In the genomic region with DNA sequence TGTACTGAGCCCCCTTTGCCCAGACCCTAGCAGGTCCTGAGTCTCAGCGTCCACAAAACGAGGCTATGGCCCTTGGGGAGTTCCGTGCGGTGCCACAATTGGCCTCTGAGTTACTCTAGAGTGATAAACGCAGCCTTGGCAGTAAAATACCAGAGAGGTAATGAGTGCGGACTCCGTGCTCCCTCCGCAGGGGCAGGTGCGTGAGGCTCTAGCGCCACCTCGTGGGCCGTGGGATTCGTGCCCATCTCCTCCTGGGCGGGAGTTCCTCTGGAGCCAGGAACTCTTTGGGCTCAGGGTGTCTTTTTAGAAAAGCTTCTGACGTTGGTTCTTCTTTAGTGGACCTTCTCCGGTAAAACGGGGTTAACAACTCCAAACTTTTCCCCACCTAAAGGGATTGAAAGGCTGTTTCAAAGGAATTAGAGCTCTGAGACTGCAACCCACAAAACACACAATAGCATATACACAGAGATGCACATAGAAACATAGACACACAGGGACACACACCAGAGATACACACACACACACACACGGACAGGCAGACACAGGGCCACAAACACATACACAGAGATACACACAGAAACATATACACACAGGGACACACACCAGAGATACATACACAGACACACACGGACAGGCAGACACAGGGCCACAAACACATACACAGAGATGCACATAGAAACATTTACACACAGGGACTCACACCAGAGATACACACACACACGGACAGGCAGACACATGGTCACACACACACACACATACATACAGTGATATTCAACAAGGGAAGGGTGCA, we compare ENCODE assay signal across 8 cellular contexts.
DNase-seq lines count a peak whose midpoint lies in the region; TF ChIP-seq lines count a peak whose summit lies in the region.

No MANE protein-coding gene starts in this region.

- H3K36me3 Mint-ChIP-seq in activated T-helper 1 cell treated with anti-CD3 and anti-CD28 coated beads, Interleukin-12 subunit alpha, Interleukin-12 subunit beta, Interleukin-2, Interleukin-4 antibody, amounts not matched to agents 30 ng/mL and 10 ng/mL and 1 ng/mL, durations not matched to agents 14 hours and 24 hours and 36 hours (ENCODE audit: low read depth), result no peaks in the 10 kb centered on the region

- DNase-seq in activated gamma-delta T cell treated with Interleukin-2 at 50 U/mL for 16 hours (peak; percentile 55), activated gamma-delta T cell (lab: John Stamatoyannopoulos, UW) (no peak), RKO (ENCODE audit: low spot score) (peak; percentile 55), fibroblast of the conjunctiva (ENCODE audit: low read depth) (peak; percentile 35), testis (peak; percentile 89)
- peak; percentile 48 for DNase-seq in activated T-helper 1 cell treated with anti-CD3 and anti-CD28 coated beads, Interleukin-12 subunit alpha, Interleukin-12 subunit beta, Interleukin-2, Interleukin-4 antibody, amounts not matched to agents 30 ng/mL and 10 ng/mL and 1 ng/mL, durations not matched to agents 14 hours and 24 hours and 36 hours (ENCODE audit: low spot score)

- TF ChIP-seq POLR2A in testis (IDR thresholded peaks at IDR 0.05), result no peak

- H3K4me3 ChIP-seq in neutrophil (ENCODE audit: low read depth in 1 of 2, low read length in 1 of 2) (no peak overlapping the region), testis (no peak overlapping the region)

- H3K36me3 ChIP-seq in KOPT-K1 (ENCODE audit: insufficient read depth, low read length) (no peaks in the 10 kb centered on the region), neutrophil (no peaks in the 10 kb centered on the region), testis (ENCODE audit: low read depth, missing control alignments) (no peaks in the 10 kb centered on the region)

- H3K4me1 ChIP-seq in neutrophil (ENCODE audit: control insufficient read depth in 1 of 2, insufficient read depth in 1 of 2, low read depth in 1 of 2, low read length in 1 of 2) (peaks cover 29 to 32% of the 10 kb centered on the region in 2 experiments), testis (peaks cover 3% of the 10 kb centered on the region)

- no peak overlapping the region for H3K4me3 Mint-ChIP-seq in activated T-helper 1 cell treated with anti-CD3 and anti-CD28 coated beads, Interleukin-12 subunit alpha, Interleukin-12 subunit beta, Interleukin-2, Interleukin-4 antibody, amounts not matched to agents 30 ng/mL and 10 ng/mL and 1 ng/mL, durations not matched to agents 14 hours and 24 hours and 36 hours

- H3K9me3 ChIP-seq in KOPT-K1 (ENCODE audit: insufficient read depth, low read length, poor library complexity, severe bottlenecking) (no peaks in the 10 kb centered on the region), neutrophil (no peaks in the 10 kb centered on the region), testis (no peaks in the 10 kb centered on the region)

- no peak overlapping the region for H3K27ac Mint-ChIP-seq in activated T-helper 1 cell treated with anti-CD3 and anti-CD28 coated beads, Interleukin-12 subunit alpha, Interleukin-12 subunit beta, Interleukin-2, Interleukin-4 antibody, amounts not matched to agents 30 ng/mL and 10 ng/mL and 1 ng/mL, durations not matched to agents 14 hours and 24 hours and 36 hours

- no peaks in the 10 kb centered on the region for H3K9me3 Mint-ChIP-seq in activated T-helper 1 cell treated with anti-CD3 and anti-CD28 coated beads, Interleukin-12 subunit alpha, Interleukin-12 subunit beta, Interleukin-2, Interleukin-4 antibody, amounts not matched to agents 30 ng/mL and 10 ng/mL and 1 ng/mL, durations not matched to agents 14 hours and 24 hours and 36 hours

- H3K27me3 ChIP-seq in neutrophil (no peaks in the 10 kb centered on the region), testis (no peaks in the 10 kb centered on the region)

- 9 to 10% methylated on average over 14 to 20 of the region's 20 CpGs for WGBS in testis, 2 donors

- H3K4me1 Mint-ChIP-seq in activated T-helper 1 cell treated with anti-CD3 and anti-CD28 coated beads, Interleukin-12 subunit alpha, Interleukin-12 subunit beta, Interleukin-2, Interleukin-4 antibody, amounts not matched to agents 30 ng/mL and 10 ng/mL and 1 ng/mL, durations not matched to agents 14 hours and 24 hours and 36 hours (ENCODE audit: low read depth), result peaks cover 9% of the 10 kb centered on the region

- H3K27ac ChIP-seq in KOPT-K1 (ENCODE audit: low read depth, low read length, poor library complexity, severe bottlenecking) (peak overlapping the region; percentile 39), neutrophil (no peak overlapping the region), testis (no peak overlapping the region)

- peaks cover 10% of the 10 kb centered on the region for H3K27me3 Mint-ChIP-seq in activated T-helper 1 cell treated with anti-CD3 and anti-CD28 coated beads, Interleukin-12 subunit alpha, Interleukin-12 subunit beta, Interleukin-2, Interleukin-4 antibody, amounts not matched to agents 30 ng/mL and 10 ng/mL and 1 ng/mL, durations not matched to agents 14 hours and 24 hours and 36 hours (ENCODE audit: insufficient read depth)

- TF ChIP-seq CTCF in neutrophil (IDR thresholded peaks at IDR 0.05) (peak; percentile 89), testis (IDR thresholded peaks at IDR 0.05) (peak; percentile 87 to 96 (median 89))

- intact Hi-C loops in activated T-helper 1 cell treated with anti-CD3 and anti-CD28 coated beads, Interleukin-12 subunit alpha, Interleukin-12 subunit beta, Interleukin-2, Interleukin-4 antibody, amounts not matched to agents 30 ng/mL and 10 ng/mL and 1 ng/mL, durations not matched to agents 14 hours and 24 hours and 36 hours (cut with micrococcal nuclease), result loop anchor here (1.0 kb wide), 5 partner anchors 137 to 656 kb away; no protein-coding TSS in a partner anchor
- intact Hi-C loops in testis (cut with DNase I; ENCODE audit: low total_unique reads), result loop anchor here (10.0 kb wide), 1 partner anchor 191 kb away; no protein-coding TSS in a partner anchor
